Comparison of ENCODE assay signal across 13 cellular contexts in the genomic region with DNA sequence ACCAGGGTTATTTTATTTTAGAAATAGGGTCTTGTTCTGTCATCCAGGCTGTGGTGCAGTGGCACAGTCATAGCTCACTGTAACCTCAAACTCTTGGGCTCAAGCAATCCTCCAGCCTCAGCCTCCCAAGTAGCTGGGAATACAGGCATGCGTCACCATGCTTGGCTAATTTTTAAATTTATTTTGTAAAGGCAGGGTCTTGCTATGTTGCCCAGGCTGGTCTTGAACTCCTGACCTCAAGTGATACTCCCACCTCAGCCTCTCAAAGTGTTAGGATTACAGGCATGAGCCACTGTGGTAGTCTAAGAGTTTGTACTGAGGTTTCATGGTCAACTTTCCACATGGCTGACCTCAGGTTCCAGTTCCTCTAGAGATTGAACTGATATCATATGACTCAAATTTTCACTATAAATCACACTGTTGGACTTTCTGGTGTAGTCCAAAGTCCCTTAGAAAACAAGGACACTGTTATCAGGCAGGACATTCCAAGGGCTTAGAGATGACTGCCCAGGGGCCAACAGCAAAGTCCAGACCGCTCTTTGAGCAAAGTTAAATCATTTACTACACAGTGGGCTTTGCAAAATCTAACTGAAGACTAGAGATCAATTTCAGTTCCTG.
A peak's percentile ranks its signal among the peaks of the same experiment; 100 is the strongest.
DNase-seq lines count a peak whose midpoint lies in the region; ATAC-seq and TF ChIP-seq lines count a peak whose summit lies in the region.
"Had no signal": no experiment of that assay in that cellular context is flagged by ENCODE, and none has a peak within 500 bp of the region (broad histone marks: within the 10 kb centered on the region; RNA-seq: fewer than 3 reads in every experiment).

No MANE protein-coding gene starts in this region.

- H3K9me3 ChIP-seq in endodermal cell (ENCODE audit: control insufficient read depth, low read length) (no peaks in the 10 kb centered on the region), A673 (ENCODE audit: low read depth, low read length, poor library complexity, severe bottlenecking) (no peaks in the 10 kb centered on the region)
- H3K9me3 ChIP-seq: MG63 had no signal

- intact Hi-C loops in A673 (cut with micrococcal nuclease; ENCODE audit: unreplicated experiment), result loop anchor here (5.0 to 10.0 kb wide), 2 partner anchors 82 to 165 kb away; partner anchors contain the start of gene MEX3C
- intact Hi-C loops in dorsolateral prefrontal cortex (cut with DNase I), result loop anchor here in 1 of 2 donors (5.0 kb wide), 1 partner anchor 258 kb away; no protein-coding TSS in a partner anchor

- no peaks in the 10 kb centered on the region for H3K27me3 ChIP-seq in endodermal cell (ENCODE audit: control insufficient read depth, insufficient read depth, low read length, poor library complexity, severe bottlenecking)
- H3K27me3 ChIP-seq in A673 (replicated peaks; ENCODE audit: insufficient read depth, low read depth, low read length, poor library complexity), result no peaks in the 10 kb centered on the region
- H3K27me3 ChIP-seq in dorsolateral prefrontal cortex, result no peaks in the 10 kb centered on the region
- H3K27me3 ChIP-seq: MG63 had no signal

- no peak overlapping the region for H3K4me3 Mint-ChIP-seq in endodermal cell
- H3K4me3 Mint-ChIP-seq: neural crest cell had no signal

- no peak overlapping the region for H3K4me3 ChIP-seq in endodermal cell (ENCODE audit: low read length)
- H3K4me3 ChIP-seq in A673 (ENCODE audit: low read depth, low read length, poor library complexity, severe bottlenecking), result no peak overlapping the region
- no peak overlapping the region for H3K4me3 ChIP-seq in dorsolateral prefrontal cortex
- H3K4me3 ChIP-seq: MG63 had no signal

- no peaks in the 10 kb centered on the region for H3K36me3 Mint-ChIP-seq in endodermal cell (ENCODE audit: low read depth)

- H3K9me3 Mint-ChIP-seq in endodermal cell, result no peaks in the 10 kb centered on the region

- BruUV-seq in A673 (replicated peaks; lab: Mats Ljungman, UMichigan), result no TSS peak

- no peaks in the 10 kb centered on the region for H3K36me3 ChIP-seq in endodermal cell (ENCODE audit: control insufficient read depth, insufficient read depth, low read length)
- H3K36me3 ChIP-seq in A673 (ENCODE audit: insufficient read depth, low read length, poor library complexity, severe bottlenecking), result no peaks in the 10 kb centered on the region
- H3K36me3 ChIP-seq: MG63 had no signal

- ATAC-seq in GM18502 (IDR thresholded peaks at IDR 0.05; ENCODE audit: poor library complexity, unreplicated experiment), result peak; percentile 76
- ATAC-seq in GM21526 (IDR thresholded peaks at IDR 0.05; ENCODE audit: low FRiP score, unreplicated experiment), result peak; percentile 65
- peak; percentile 76 for ATAC-seq in HG03175 (IDR thresholded peaks at IDR 0.05; ENCODE audit: unreplicated experiment)
- ATAC-seq: foreskin keratinocyte had no signal

- 94 to 100% methylated on average over 2 of the region's 2 CpGs for WGBS in endodermal cell (ENCODE audit: insufficient coverage in 1 of 2, insufficient read length in 1 of 2), 2 experiments

- peaks cover 11% of the 10 kb centered on the region for H3K4me1 Mint-ChIP-seq in endodermal cell

- POLR2A ChIA-PET in A673 (lab: Charles Lee; ENCODE audit: low non-redundant PET), result no interaction called here

- peak overlapping the region; percentile 14 for H3K27ac Mint-ChIP-seq in endodermal cell

- no peak overlapping the region for H3K9ac ChIP-seq in endodermal cell (ENCODE audit: extremely low read depth, low read length, poor library complexity, severe bottlenecking)

- no peaks in the 10 kb centered on the region for H3K4me1 ChIP-seq in endodermal cell (ENCODE audit: control insufficient read depth, insufficient read depth, low read length)
- H3K4me1 ChIP-seq in A673 (ENCODE audit: insufficient read depth, low read length, poor library complexity, severe bottlenecking), result peaks cover 8% of the 10 kb centered on the region
- H3K4me1 ChIP-seq: foreskin keratinocyte had no signal

- TF ChIP-seq CTCF in endodermal cell (conservative IDR thresholded peaks at IDR 0.05), result no peak
- TF ChIP-seq CTCF in A673 (conservative IDR thresholded peaks at IDR 0.05; ENCODE audit: low read depth, low read length), result no peak
- no peak for TF ChIP-seq CTCF in dorsolateral prefrontal cortex (IDR thresholded peaks at IDR 0.05 in 54 of 56, conservative IDR thresholded peaks at IDR 0.05 in 2 of 56; ENCODE audit: low read depth in 1 of 56, partially characterized antibody in 56 of 56)

- no peak for DNase-seq in endodermal cell
- no peak for DNase-seq in A673 (ENCODE audit: low spot score)
- DNase-seq in nucleus accumbens (lab: John Stamatoyannopoulos, UW), result no peak
- DNase-seq in dorsolateral prefrontal cortex, result no peak
- no peak for DNase-seq in activated T-cell treated with anti-CD3 and anti-CD28 coated beads, Interleukin-2, amount 50 U/mL, for 48 hours
- DNase-seq: foreskin keratinocyte; MG63; NCI-H226; stimulated activated CD8-positive, alpha-beta memory T cell treated with anti-CD3 and anti-CD28 coated beads, Interleukin-4, amount 100 ng/mL, for 48 hours had no signal

- peaks cover 3% of the 10 kb centered on the region for H3K27me3 Mint-ChIP-seq in endodermal cell (ENCODE audit: insufficient read depth)

- H3K27ac ChIP-seq in endodermal cell (ENCODE audit: low read depth, low read length), result no peak overlapping the region
- H3K27ac ChIP-seq in A673 (ENCODE audit: low read depth, low read length, poor library complexity, severe bottlenecking), result no peak overlapping the region
- no peak overlapping the region for H3K27ac ChIP-seq in dorsolateral prefrontal cortex
- H3K27ac ChIP-seq: foreskin keratinocyte had no signal

- CTCF ChIA-PET in A673 (lab: Charles Lee), result no interaction called here
